Comparison of ENCODE assay signal across 24 cellular contexts in the genomic region with DNA sequence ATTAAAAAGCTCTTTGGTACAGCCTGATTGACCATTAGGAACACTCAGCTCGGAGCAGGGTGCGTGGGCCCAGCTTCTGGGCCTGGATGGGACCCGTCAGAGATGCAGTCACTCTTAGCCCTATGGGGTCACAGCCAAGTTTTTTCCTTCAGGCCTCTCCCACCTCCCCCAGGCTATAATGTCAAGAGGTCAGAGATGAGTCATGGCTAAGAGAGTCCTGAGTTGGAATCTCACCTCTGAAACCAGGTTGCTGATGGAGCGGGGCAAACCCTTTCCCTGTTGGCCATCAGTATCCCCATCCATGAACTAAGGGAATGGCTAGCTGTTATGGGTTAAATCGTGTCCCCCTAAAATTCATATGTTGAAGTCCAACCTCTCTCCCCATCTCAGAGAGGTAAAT.
"Had no signal": no experiment of that assay in that cellular context is flagged by ENCODE, and none has a peak within 500 bp of the region (broad histone marks: within the 10 kb centered on the region; RNA-seq: fewer than 3 reads in every experiment).

No MANE protein-coding gene starts in this region.

- H3K27ac ChIP-seq: left ventricle myocardium inferior, ovary, skin epidermis, stomach, testis, thyroid gland, upper lobe of right lung had no signal

- H3K27me3 ChIP-seq: ovary, testis, thyroid gland had no signal

- H3K4me1 ChIP-seq: left ventricle myocardium inferior, testis, thyroid gland had no signal

- FAIRE-seq: islet of Langerhans, urothelium cell line had no signal

- DNase-seq: hypothalamus; immature natural killer cell; left ventricle myocardium inferior; midbrain; naive thymus-derived CD4-positive, alpha-beta T cell; ovary; retina; right cardiac atrium; stimulated activated CD4-positive, alpha-beta T cell treated with anti-CD3 and anti-CD28 coated beads, Interleukin-12 subunit alpha, Interleukin-12 subunit beta, amount 100 ng/mL, for 4 hours; stimulated activated CD4-positive, alpha-beta T cell treated with anti-CD3 and anti-CD28 coated beads, Interleukin-15, amount 100 ng/mL, for 24 hours; stimulated activated CD4-positive, alpha-beta T cell treated with anti-CD3 and anti-CD28 coated beads, Interleukin-4, amount 100 ng/mL, for 1 hour; stimulated activated naive B cell treated with anti-CD40 and anti-IgM and Interleukin-4, amounts not matched to agents 10 μg/mL and 1 μg/mL and 100 μg/mL, for 72 hours; stimulated activated naive CD8-positive, alpha-beta T cell treated with anti-CD3 and anti-CD28 coated beads, Interleukin-15, Interleukin-2, amounts not matched to agents 100 U/mL and 50 U/mL, for 24 hours; stomach; testis; thyroid gland; upper lobe of right lung had no signal

- H3K4me3 ChIP-seq: left ventricle myocardium inferior, lung, mucosa of descending colon, ovary, skin epidermis, stomach, testis, thyroid gland, upper lobe of right lung had no signal

- H3K9me3 ChIP-seq: left ventricle myocardium inferior, mucosa of descending colon, ovary, stomach, testis, thyroid gland, upper lobe of right lung had no signal

- ATAC-seq: naive thymus-derived CD4-positive, alpha-beta T cell; natural killer cell treated with Interleukin-12 subunit alpha and Interleukin-12 subunit beta and Interleukin-15 and Interleukin-18, amount 100 ng/mL, for 72 hours; right cardiac atrium; sciatic nerve; stimulated activated naive B cell treated with anti-CD40 and anti-IgM and Interleukin-4, amounts not matched to agents 10 μg/mL and 1 μg/mL and 100 μg/mL, for 72 hours; stimulated activated naive CD8-positive, alpha-beta T cell treated with anti-CD3 and anti-CD28 coated beads, Interleukin-15, Interleukin-2, amounts not matched to agents 100 U/mL and 50 U/mL, for 24 hours; upper lobe of right lung had no signal

- H3K36me3 ChIP-seq: left ventricle myocardium inferior, ovary, stomach, thyroid gland, upper lobe of right lung had no signal
